8 cellular contexts compared by ENCODE assay signal in the genomic region with DNA sequence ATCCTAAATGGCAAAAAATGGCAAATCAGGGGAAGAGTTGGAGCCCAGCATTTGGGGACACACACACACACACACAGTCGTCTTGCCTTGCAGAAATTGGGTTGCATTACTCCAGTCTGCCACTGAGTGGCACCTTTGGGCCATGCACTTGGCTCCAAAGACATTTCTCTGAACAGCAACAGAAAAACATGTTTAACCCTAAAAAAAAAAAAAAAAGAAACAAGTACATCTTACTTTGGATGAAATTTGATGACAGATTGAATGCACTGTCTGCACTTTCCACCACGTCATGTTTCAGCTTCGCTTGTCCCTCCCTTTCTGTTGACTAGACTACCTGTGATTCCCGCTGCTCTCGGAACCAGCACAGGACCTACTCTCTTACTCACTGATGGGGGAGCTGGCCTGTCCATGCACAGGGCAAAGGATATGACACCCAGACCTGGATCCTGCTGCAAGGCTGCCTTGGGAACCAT.
DNase-seq lines count a peak whose midpoint lies in the region; ATAC-seq lines count a peak whose summit lies in the region.

No MANE protein-coding gene starts in this region.

- no peaks in the 10 kb centered on the region for H3K9me3 ChIP-seq in right cardiac atrium (ENCODE audit: control insufficient read depth, low read length)

- peaks cover 2% of the 10 kb centered on the region for H3K4me1 ChIP-seq in right cardiac atrium (ENCODE audit: control insufficient read depth, insufficient read depth, low read length)

- H3K27ac ChIP-seq in right cardiac atrium (ENCODE audit: low read length): no peak overlapping the region

- intact Hi-C loops in right cardiac atrium (cut with DNase I): loop anchor here (2.0 to 5.0 kb wide), 5 partner anchors 385 to 430 kb away; no protein-coding TSS in a partner anchor
- intact Hi-C loops in sciatic nerve (cut with DNase I): loop anchor here (5.0 kb wide), 1 partner anchor 390 kb away; no protein-coding TSS in a partner anchor

- WGBS in right cardiac atrium: 36% methylated on average over 5 of the region's 5 CpGs

- ATAC-seq in right cardiac atrium (peak; percentile 60 to 73), sciatic nerve (peak; percentile 82), GM19452 (IDR thresholded peaks at IDR 0.05; ENCODE audit: unreplicated experiment) (no peak), GM21723 (IDR thresholded peaks at IDR 0.05; ENCODE audit: unreplicated experiment) (no peak)

- H3K27me3 ChIP-seq in right cardiac atrium (ENCODE audit: control insufficient read depth, insufficient read depth): no peaks in the 10 kb centered on the region

- no peak overlapping the region for H3K4me3 ChIP-seq in right cardiac atrium (ENCODE audit: low read length)

- DNase-seq in DMS53 treated with DMSO at 0.1 percent for 48 hours (lab: John Stamatoyannopoulos, UW; ENCODE audit: unreplicated experiment): peak; percentile 4
- DNase-seq in Kasumi-1 (lab: John Stamatoyannopoulos, UW): peak; percentile 68 to 74
- DNase-seq in SW480 (ENCODE audit: low spot score): peak; percentile 63
- DNase-seq in amniotic epithelial cell (ENCODE audit: low read depth): peak; percentile 77
- peak; percentile 50 to 85 (median 76) for DNase-seq in right cardiac atrium
- peak; percentile 79 for DNase-seq in sciatic nerve (ENCODE audit: low spot score)

Comparison
In these comparisons a context has a peak if more than half of its experiments do, and no peak if none do; other contexts are left out.
1. DNase-seq: peak in every context shown above with its lines; median percentile 79 in sciatic nerve; 77 in amniotic epithelial cell; 76 in right cardiac atrium; 71 in Kasumi-1; 63 in SW480; 4 in DMS53 treated with DMSO at 0.1 percent for 48 hours.
2. ATAC-seq: peak in right cardiac atrium (2 of 2) and sciatic nerve (single experiment); none in GM19452 (single experiment) and GM21723 (single experiment).